In genomic region chr4:46886711-46887110, GRCh38 we compare ENCODE assay signal across 10 cellular contexts. TPM values are rescaled to one million over a fixed set of nuclear protein-coding genes. Genes with fewer than 3 reads are reported as not detected.
A peak's percentile ranks its signal among the peaks of the same experiment; 100 is the strongest.
DNase-seq lines count a peak whose midpoint lies in the region; ATAC-seq and TF ChIP-seq lines count a peak whose summit lies in the region.
"Had no signal": no experiment of that assay in that cellular context is flagged by ENCODE, and none has a peak within 500 bp of the region (broad histone marks: within the 10 kb centered on the region; RNA-seq: fewer than 3 reads in every experiment).

No MANE protein-coding gene starts in this region.

- H3K9me3 Mint-ChIP-seq in effector memory CD8-positive, alpha-beta T cell: no peaks in the 10 kb centered on the region
- no peaks in the 10 kb centered on the region for H3K9me3 Mint-ChIP-seq in activated CD4-positive, alpha-beta T cell treated with anti-CD3 and anti-CD28 coated beads for 36 hours (ENCODE audit: low read depth)
- H3K9me3 Mint-ChIP-seq: CD8-positive, alpha-beta T cell had no signal

- DNase-seq in A172 (ENCODE audit: low spot score): peak; percentile 13
- DNase-seq in RWPE1 (ENCODE audit: low spot score): peak; percentile 8
- peak; percentile 0 for DNase-seq in fibroblast of villous mesenchyme (ENCODE audit: low read depth)
- DNase-seq in NCI-H2171 treated with DMSO at 0.1 percent for 48 hours (lab: John Stamatoyannopoulos, UW): no peak
- no peak for DNase-seq in effector memory CD8-positive, alpha-beta T cell
- DNase-seq in activated CD4-positive, alpha-beta T cell treated with anti-CD3 and anti-CD28 coated beads for 36 hours: no peak
- DNase-seq in OCI-M2 (lab: John Stamatoyannopoulos, UW; ENCODE audit: unreplicated experiment): no peak
- DNase-seq: activated CD8-positive, alpha-beta memory T cell treated with anti-CD3 and anti-CD28 coated beads, Interleukin-2, amount 10 ng/mL, durations not matched to agents 7 days and 5 days; CD8-positive, alpha-beta T cell had no signal

- CTCF ChIA-PET in RWPE1 (lab: Yijun Ruan, JAX): interaction anchor here (0.6 to 0.7 kb wide), 3 partner anchors 263 to 372 kb away, joined by 3 to 7 read pairs (median 3); no protein-coding TSS in a partner anchor
- CTCF ChIA-PET in activated CD4-positive, alpha-beta T cell treated with anti-CD3 and anti-CD28 coated beads for 36 hours (lab: Charles Lee): interaction anchor here (0.7 kb wide), 1 partner anchor 204 kb away, joined by 3 read pairs; no protein-coding TSS in a partner anchor

- H3K4me3 ChIP-seq in fibroblast of villous mesenchyme (ENCODE audit: low read depth, low read length): no peak overlapping the region

- no peak overlapping the region for H3K27ac ChIP-seq in RWPE1

- peak; percentile 45; the same call in 1 of the 2 replicates for TF ChIP-seq CTCF in RWPE1 (conservative IDR thresholded peaks at IDR 0.05; ENCODE audit: low read depth)
- TF ChIP-seq CTCF in fibroblast of villous mesenchyme (IDR thresholded peaks at IDR 0.05; ENCODE audit: insufficient read depth, low read depth, low read length): no peak

- peak; percentile 62 for ATAC-seq in GM18867 (IDR thresholded peaks at IDR 0.05; ENCODE audit: unreplicated experiment)
- no peak for ATAC-seq in effector memory CD8-positive, alpha-beta T cell (replicated peaks)
- no peak for ATAC-seq in activated CD4-positive, alpha-beta T cell treated with anti-CD3 and anti-CD28 coated beads for 36 hours
- ATAC-seq: activated CD8-positive, alpha-beta memory T cell treated with anti-CD3 and anti-CD28 coated beads, Interleukin-2, amount 10 ng/mL, durations not matched to agents 7 days and 5 days; CD8-positive, alpha-beta T cell had no signal

- no peaks in the 10 kb centered on the region for H3K36me3 Mint-ChIP-seq in effector memory CD8-positive, alpha-beta T cell (ENCODE audit: insufficient read depth)
- H3K36me3 Mint-ChIP-seq in activated CD4-positive, alpha-beta T cell treated with anti-CD3 and anti-CD28 coated beads for 36 hours (ENCODE audit: low read depth): no peaks in the 10 kb centered on the region
- H3K36me3 Mint-ChIP-seq: activated CD8-positive, alpha-beta memory T cell treated with anti-CD3 and anti-CD28 coated beads, Interleukin-2, amount 10 ng/mL, durations not matched to agents 7 days and 5 days; CD8-positive, alpha-beta T cell had no signal

- H3K27me3 Mint-ChIP-seq in effector memory CD8-positive, alpha-beta T cell: peaks cover 0 to 27% of the 10 kb centered on the region in 2 donors
- peaks cover 9% of the 10 kb centered on the region for H3K27me3 Mint-ChIP-seq in activated CD4-positive, alpha-beta T cell treated with anti-CD3 and anti-CD28 coated beads for 36 hours

- intact Hi-C loops in activated CD4-positive, alpha-beta T cell treated with anti-CD3 and anti-CD28 coated beads for 36 hours (cut with DNase I, micrococcal nuclease): no loop called here

- H3K4me1 Mint-ChIP-seq in effector memory CD8-positive, alpha-beta T cell (ENCODE audit: low read depth in 2 of 2): no peaks in the 10 kb centered on the region
- H3K4me1 Mint-ChIP-seq in activated CD4-positive, alpha-beta T cell treated with anti-CD3 and anti-CD28 coated beads for 36 hours: no peaks in the 10 kb centered on the region
- H3K4me1 Mint-ChIP-seq: activated CD8-positive, alpha-beta memory T cell treated with anti-CD3 and anti-CD28 coated beads, Interleukin-2, amount 10 ng/mL, durations not matched to agents 7 days and 5 days had no signal

- no peak overlapping the region for H3K27ac Mint-ChIP-seq in effector memory CD8-positive, alpha-beta T cell
- no peak overlapping the region for H3K27ac Mint-ChIP-seq in activated CD4-positive, alpha-beta T cell treated with anti-CD3 and anti-CD28 coated beads for 36 hours
- H3K27ac Mint-ChIP-seq: activated CD8-positive, alpha-beta memory T cell treated with anti-CD3 and anti-CD28 coated beads, Interleukin-2, amount 10 ng/mL, durations not matched to agents 7 days and 5 days; CD8-positive, alpha-beta T cell had no signal

- H3K4me3 Mint-ChIP-seq in effector memory CD8-positive, alpha-beta T cell: no peak overlapping the region
- no peak overlapping the region for H3K4me3 Mint-ChIP-seq in activated CD4-positive, alpha-beta T cell treated with anti-CD3 and anti-CD28 coated beads for 36 hours
- H3K4me3 Mint-ChIP-seq: activated CD8-positive, alpha-beta memory T cell treated with anti-CD3 and anti-CD28 coated beads, Interleukin-2, amount 10 ng/mL, durations not matched to agents 7 days and 5 days; CD8-positive, alpha-beta T cell had no signal

- POLR2A ChIA-PET in RWPE1 (lab: Yijun Ruan, JAX; ENCODE audit: low non-redundant PET): no interaction called here
- POLR2A ChIA-PET in activated CD4-positive, alpha-beta T cell treated with anti-CD3 and anti-CD28 coated beads for 36 hours (lab: Charles Lee): no interaction called here

RNA-seq across cellular contexts. Expression of gene COX7B2, which starts 22.3 kb away (rescaled TPM):
- total RNA-seq in A172 (2014; rRNA removed; shearing (Covaris generic)): 86.5 and 88.8 TPM in 2 replicates
- total RNA-seq in fibroblast of villous mesenchyme: not detected in 2 replicates
- not detected for total RNA-seq in activated CD4-positive, alpha-beta T cell treated with anti-CD3 and anti-CD28 coated beads for 36 hours
- total RNA-seq: activated CD8-positive, alpha-beta memory T cell treated with anti-CD3 and anti-CD28 coated beads, Interleukin-2, amount 10 ng/mL, durations not matched to agents 7 days and 5 days; CD8-positive, alpha-beta T cell had no signal

Comparison
In these comparisons a context has a peak if more than half of its experiments do, and no peak if none do; other contexts are left out.
1. DNase-seq: peak in A172 (single experiment), RWPE1 (single experiment) and fibroblast of villous mesenchyme (single experiment); none in NCI-H2171 treated with DMSO at 0.1 percent for 48 hours (single experiment), effector memory CD8-positive, alpha-beta T cell (0 of 3), activated CD4-positive, alpha-beta T cell treated with anti-CD3 and anti-CD28 coated beads for 36 hours (single experiment) and OCI-M2 (single experiment).
2. RNA of gene COX7B2, which starts 22.3 kb away (total RNA-seq): 86.5 to 88.8 TPM in A172; not detected in fibroblast of villous mesenchyme and not detected in activated CD4-positive, alpha-beta T cell treated with anti-CD3 and anti-CD28 coated beads for 36 hours; every median in the first group is over 10 times any median in the second.